7 cellular contexts compared by ENCODE assay signal in genomic region chr9:38516273-38516672, GRCh38.
DNase-seq lines count a peak whose midpoint lies in the region; FAIRE-seq and TF ChIP-seq lines count a peak whose summit lies in the region.
"Not testable (repeated sequence)": the region's sequence is repeated elsewhere in the genome, so short reads cannot be mapped to it uniquely, and the experiment has no call there.

No MANE protein-coding gene starts in this region.

- intact Hi-C loops in Calu3 (cut with micrococcal nuclease; ENCODE audit: unreplicated experiment): not testable (repeated sequence)

- not testable (repeated sequence) for TF ChIP-seq CTCF in Calu3 (IDR thresholded peaks at IDR 0.05; ENCODE audit: unreplicated experiment); HFFc6 (IDR thresholded peaks at IDR 0.05); SK-N-SH (IDR thresholded peaks at IDR 0.05); bronchial epithelial cell (IDR thresholded peaks at IDR 0.05; ENCODE audit: insufficient read depth, low read length, severe bottlenecking); fibroblast of pulmonary artery (IDR thresholded peaks at IDR 0.05; ENCODE audit: low read length, missing control alignments)

- H3K9ac ChIP-seq in SK-N-SH: not testable (repeated sequence)

- POLR2A ChIA-PET in SK-N-SH (lab: Yijun Ruan, JAX): not testable (repeated sequence)

- H3K9me2 ChIP-seq in SK-N-SH: not testable (repeated sequence)

- not testable (repeated sequence) for H3K36me3 Mint-ChIP-seq in Calu3 (ENCODE audit: insufficient read depth, unreplicated experiment); HFFc6 (ENCODE audit: low read depth)

- not testable (repeated sequence) for H3K4me1 ChIP-seq in SK-N-SH (ENCODE audit: control insufficient read depth in 1 of 2, insufficient read depth in 2 of 2, low read depth in 1 of 2, low read length in 1 of 2)

- H2AFZ ChIP-seq in SK-N-SH (ENCODE audit: low read depth): peak overlapping the region; percentile 13; the same call in 1 of the 2 replicates

- H4K20me1 ChIP-seq in SK-N-SH (ENCODE audit: insufficient read depth): not testable (repeated sequence)

- not testable (repeated sequence) for H3K4me2 ChIP-seq in SK-N-SH

- not testable (repeated sequence) for H3K27ac Mint-ChIP-seq in Calu3 (ENCODE audit: unreplicated experiment); HFFc6

- TF ChIP-seq EP300 in SK-N-SH (IDR thresholded peaks at IDR 0.05; ENCODE audit: borderline replicate concordance in 1 of 2, low read depth in 1 of 2, low read length in 1 of 2): not testable (repeated sequence)

- DNase-seq in Calu3 (peak; percentile 1), HFFc6 (peak; percentile 15), NCI-H2171 treated with DMSO at 0.1 percent for 48 hours (lab: John Stamatoyannopoulos, UW) (peak; percentile 11), bronchial epithelial cell (ENCODE audit: low read depth) (peak; percentile 91), fibroblast of pulmonary artery (ENCODE audit: low read depth) (peak; percentile 31), myocyte (ENCODE audit: low read depth) (peak; percentile 55)
- not testable (repeated sequence) for DNase-seq in SK-N-SH

- H3K4me3 Mint-ChIP-seq in Calu3 (ENCODE audit: low read depth, unreplicated experiment); HFFc6: not testable (repeated sequence)

- not testable (repeated sequence) for H3F3A ChIP-seq in SK-N-SH (replicated peaks; ENCODE audit: insufficient read depth)

- not testable (repeated sequence) for H3K79me2 ChIP-seq in SK-N-SH (ENCODE audit: insufficient read depth)

- not testable (repeated sequence) for H3K27me3 Mint-ChIP-seq in Calu3 (ENCODE audit: unreplicated experiment)
- peaks cover 15% of the 10 kb centered on the region for H3K27me3 Mint-ChIP-seq in HFFc6 (ENCODE audit: insufficient read depth)

- not testable (repeated sequence) for H3K27me3 ChIP-seq in SK-N-SH (ENCODE audit: insufficient read depth); bronchial epithelial cell (ENCODE audit: control insufficient read depth, insufficient read depth, low read length)

- not testable (repeated sequence) for H3K9me3 Mint-ChIP-seq in Calu3 (ENCODE audit: low read depth, unreplicated experiment); HFFc6

- H3K4me3 ChIP-seq in SK-N-SH (ENCODE audit: low read depth in 2 of 2, low read length in 1 of 2); bronchial epithelial cell (ENCODE audit: low read depth, low read length); fibroblast of pulmonary artery (replicated peaks; ENCODE audit: low read depth, low read length): not testable (repeated sequence)

- not testable (repeated sequence) for BruUV-seq in Calu3 (replicated peaks; lab: Mats Ljungman, UMichigan)

- not testable (repeated sequence) for H3K9me3 ChIP-seq in SK-N-SH

- H3K36me3 ChIP-seq in SK-N-SH (replicated peaks in 1 of 2; ENCODE audit: control insufficient read depth in 1 of 2, insufficient read depth in 2 of 2, low read length in 1 of 2); bronchial epithelial cell (ENCODE audit: control insufficient read depth, insufficient read depth, low read length): not testable (repeated sequence)

- CTCF ChIA-PET in Calu3 (lab: Charles Lee); SK-N-SH (lab: Yijun Ruan, JAX): not testable (repeated sequence)

- 18% methylated on average over 3 of the region's 3 CpGs for WGBS in SK-N-SH (ENCODE audit: low lambda C conversion rate)

- peak; percentile 77 for FAIRE-seq in bronchial epithelial cell (lab: Jason Lieb, UNC)

- not testable (repeated sequence) for H3K27ac ChIP-seq in SK-N-SH (ENCODE audit: low read depth in 2 of 2, low read length in 1 of 2)

- not testable (repeated sequence) for H3K4me1 Mint-ChIP-seq in Calu3 (ENCODE audit: low read depth, unreplicated experiment); HFFc6 (ENCODE audit: low read depth)

- not testable (repeated sequence) for TF ChIP-seq RAD21 in SK-N-SH (IDR thresholded peaks at IDR 0.05; ENCODE audit: low read length)
